Comparison of ENCODE assay signal across 8 cellular contexts in the genomic region with DNA sequence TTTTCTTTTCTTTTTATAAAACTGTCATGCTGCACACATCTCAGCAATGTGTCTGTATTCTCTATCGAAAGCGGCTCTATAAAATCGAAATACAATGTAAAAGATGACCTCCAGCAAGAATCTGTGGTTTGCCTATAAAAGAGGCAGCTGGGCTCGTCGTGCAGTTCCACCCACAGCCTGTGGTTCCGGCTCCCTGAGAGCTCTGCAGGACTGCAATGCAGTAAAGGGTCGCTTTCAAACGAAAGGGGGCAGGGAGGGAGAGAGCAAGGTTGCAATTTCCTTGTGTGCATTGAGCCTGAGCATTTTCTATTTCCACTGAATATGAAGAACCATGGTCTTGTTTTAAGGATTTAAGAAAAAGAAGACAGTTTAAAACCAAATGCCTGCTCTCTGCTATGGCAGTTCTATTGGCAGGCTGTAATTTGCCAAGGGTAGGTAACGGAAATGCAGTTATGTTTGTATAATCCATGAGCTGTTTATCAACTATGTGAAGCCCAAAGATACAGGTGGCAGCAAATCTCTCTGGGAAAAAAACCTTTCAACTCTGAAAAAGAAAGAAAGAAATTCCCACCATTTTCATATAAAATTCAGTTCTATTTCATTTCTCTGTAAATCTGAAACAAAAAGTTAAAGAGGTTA.
DNase-seq lines count a peak whose midpoint lies in the region; ATAC-seq and TF ChIP-seq lines count a peak whose summit lies in the region.

No MANE protein-coding gene starts in this region.

- ATAC-seq in HG03139 (IDR thresholded peaks at IDR 0.05; ENCODE audit: unreplicated experiment) (no peak), HG03095 (IDR thresholded peaks at IDR 0.05; ENCODE audit: unreplicated experiment) (no peak)

- in situ Hi-C loops in brain microvascular endothelial cell (cut with HindIII; ENCODE audit: low pct_ligation_motif_present, low sequenced_read_pairs): no loop called here

- no peaks in the 10 kb centered on the region for H3K36me3 ChIP-seq in brain microvascular endothelial cell (replicated peaks)

- TF ChIP-seq CTCF in brain microvascular endothelial cell (IDR thresholded peaks at IDR 0.05; ENCODE audit: low read depth, low read length, missing control alignments) (peak; percentile 35), osteocyte (IDR thresholded peaks at IDR 0.05) (peak; percentile 38)

- H3K36me3 Mint-ChIP-seq in osteocyte (ENCODE audit: unreplicated experiment): no peaks in the 10 kb centered on the region

- H3K27ac Mint-ChIP-seq in osteocyte (ENCODE audit: unreplicated experiment): peak overlapping the region; percentile 95

- no peak overlapping the region for H3K27ac ChIP-seq in brain microvascular endothelial cell

- DNase-seq in SIG-M5 treated with dmso at 0.1 percent for 504 hours (lab: John Stamatoyannopoulos, UW; ENCODE audit: unreplicated experiment): peak; percentile 33
- DNase-seq in SIG-M5 (lab: John Stamatoyannopoulos, UW): no peak
- DNase-seq in M059J (ENCODE audit: low read depth): peak; percentile 75
- no peak for DNase-seq in brain microvascular endothelial cell
- DNase-seq in osteocyte (ENCODE audit: extremely low spot score, unreplicated experiment): no peak
- no peak for DNase-seq in activated CD4-positive, CD25-positive, alpha-beta regulatory T cell treated with anti-CD3 and anti-CD28 coated beads, Interleukin-2, amount 50 U/mL, for 72 hours

- H3K27me3 ChIP-seq in brain microvascular endothelial cell (replicated peaks): no peaks in the 10 kb centered on the region

- H3K27me3 Mint-ChIP-seq in osteocyte (ENCODE audit: unreplicated experiment): no peaks in the 10 kb centered on the region

- no peak overlapping the region for H3K4me3 ChIP-seq in brain microvascular endothelial cell (ENCODE audit: low read depth, low read length)

- peaks cover 5% of the 10 kb centered on the region for H3K9me3 Mint-ChIP-seq in osteocyte (ENCODE audit: unreplicated experiment)

- H3K4me1 Mint-ChIP-seq in osteocyte (ENCODE audit: unreplicated experiment): peaks cover 63% of the 10 kb centered on the region

- H3K4me3 Mint-ChIP-seq in osteocyte (ENCODE audit: unreplicated experiment): peak overlapping the region; percentile 49

Comparison
In these comparisons a context has a peak if more than half of its experiments do, and no peak if none do; other contexts are left out.
1. DNase-seq: peak in SIG-M5 treated with dmso at 0.1 percent for 504 hours (single experiment) and M059J (single experiment); none in SIG-M5 (single experiment), brain microvascular endothelial cell (single experiment), osteocyte (single experiment) and activated CD4-positive, CD25-positive, alpha-beta regulatory T cell treated with anti-CD3 and anti-CD28 coated beads, Interleukin-2, amount 50 U/mL, for 72 hours (single experiment).